8 cellular contexts compared by ENCODE assay signal in the genomic region with DNA sequence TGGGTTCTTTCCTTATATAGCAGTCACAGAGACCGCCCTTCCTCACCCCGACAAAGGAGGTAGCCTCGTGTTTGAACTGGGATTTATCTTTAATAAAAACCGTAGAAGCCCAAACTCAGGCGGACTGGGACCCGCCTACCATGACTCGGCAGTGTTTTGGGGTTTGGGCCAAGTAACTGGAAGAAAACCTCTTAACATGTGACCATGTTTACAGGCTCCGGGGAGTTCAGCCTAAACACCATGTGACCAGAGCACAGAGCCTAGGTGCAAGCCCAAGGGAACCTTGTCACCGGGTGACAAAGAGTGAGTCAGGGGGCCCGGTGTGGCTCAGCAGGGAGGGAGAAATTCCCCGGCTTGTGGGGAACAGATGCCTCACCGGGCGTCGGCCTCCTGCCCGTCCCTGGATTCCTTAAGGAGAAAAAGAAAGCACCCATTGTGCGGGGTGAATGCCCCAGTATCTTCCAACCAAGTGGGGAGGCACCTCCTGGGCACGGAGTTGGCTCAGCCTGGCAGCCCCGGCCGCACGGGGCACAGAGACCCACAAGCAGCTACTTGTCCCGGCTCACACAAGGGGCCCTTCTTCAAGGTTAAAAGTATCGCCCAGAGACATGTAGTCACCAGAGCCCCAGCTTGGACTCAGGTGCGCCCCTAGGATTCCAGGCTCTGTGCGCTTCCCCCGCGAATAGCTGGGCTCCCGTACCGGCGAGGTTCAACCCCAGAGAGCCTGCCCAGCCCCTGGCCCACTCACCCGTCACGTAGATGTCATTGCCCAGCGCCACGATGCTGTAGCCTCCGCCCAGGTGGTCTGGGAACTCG. TPM values are rescaled to one million over a fixed set of nuclear protein-coding genes. Genes with fewer than 3 reads are reported as not detected.
DNase-seq lines count a peak whose midpoint lies in the region; ATAC-seq and TF ChIP-seq lines count a peak whose summit lies in the region.

No MANE protein-coding gene starts in this region.

- peaks cover 34% of the 10 kb centered on the region for H4K20me1 ChIP-seq in Loucy (ENCODE audit: insufficient read depth, low read length, poor library complexity, severe bottlenecking)

- no peaks in the 10 kb centered on the region for H3K27me3 ChIP-seq in BJ (ENCODE audit: control insufficient read depth, insufficient read depth, low read length)
- H3K27me3 ChIP-seq in Loucy (ENCODE audit: insufficient read depth, low read length, poor library complexity, severe bottlenecking), result no peaks in the 10 kb centered on the region
- H3K27me3 ChIP-seq in spleen (replicated peaks in 1 of 7), result no peaks in the 10 kb centered on the region

- H3K4me3 ChIP-seq in BJ (ENCODE audit: low read depth, low read length) (peak overlapping the region; percentile 97), Loucy (ENCODE audit: low read length, poor library complexity, severe bottlenecking) (peak overlapping the region; percentile 81), cardiac fibroblast (replicated peaks in 1 of 2; ENCODE audit: low read depth in 2 of 2, low read length in 2 of 2) (peak overlapping the region; percentile 98 to 99), spleen (peak overlapping the region; percentile 90 to 100 (median 99))

- POLR2A ChIA-PET in BJ (lab: Charles Lee), result no interaction called here

- intact Hi-C loops in spleen (cut with DNase I; ENCODE audit: low total_unique reads), result no loop called here

- TF ChIP-seq CTCF in BJ (IDR thresholded peaks at IDR 0.05; ENCODE audit: insufficient read depth, low read depth, low read length) (peak; percentile 16; the same call in 1 of the 2 replicates), GM20000 (IDR thresholded peaks at IDR 0.05; ENCODE audit: extremely low read depth, missing control alignments) (no peak), Loucy (conservative IDR thresholded peaks at IDR 0.05; ENCODE audit: low read length) (0 out of 2 replicates have a peak, but pooled peaks have one; percentile 18), cardiac fibroblast (IDR thresholded peaks at IDR 0.05; ENCODE audit: low read depth, low read length) (no peak), spleen (IDR thresholded peaks at IDR 0.05 in 8 of 11, conservative IDR thresholded peaks at IDR 0.05 in 3 of 11) (no peak)

- peak; percentile 77 for DNase-seq in BJ (ENCODE audit: low read depth)
- peak; percentile 80 for DNase-seq in GM20000 (ENCODE audit: low spot score)
- DNase-seq in activated CD4-positive, CD25-positive, alpha-beta regulatory T cell (lab: John Stamatoyannopoulos, UW), result peak; percentile 21 to 66 (median 48)
- DNase-seq in cardiac fibroblast (ENCODE audit: low read depth in 2 of 2), result peak; percentile 93 to 99
- DNase-seq in inferior parietal cortex (ENCODE audit: extremely low spot score), result peak; percentile 88
- DNase-seq in spleen, result peak; percentile 91

- no peaks in the 10 kb centered on the region for H3K9me2 ChIP-seq in Loucy (replicated peaks; ENCODE audit: low read depth, low read length)

- CTCF ChIA-PET in BJ (lab: Yijun Ruan, JAX), result interaction anchor here (0.6 to 5.6 kb wide), 5 partner anchors 22 to 595 kb away, joined by 3 to 29 read pairs (median 4); a partner anchor contains a TSS

- H3K27ac ChIP-seq in spleen, result peak overlapping the region; percentile 97 to 99 (median 99)

- ATAC-seq in GM18909 (IDR thresholded peaks at IDR 0.05; ENCODE audit: poor library complexity, unreplicated experiment), result no peak

- no peak for TF ChIP-seq POLR2A in spleen (IDR thresholded peaks at IDR 0.05)

- no peaks in the 10 kb centered on the region for H3K9me3 ChIP-seq in Loucy (ENCODE audit: insufficient read depth, low read depth, low read length)
- no peaks in the 10 kb centered on the region for H3K9me3 ChIP-seq in spleen

- H3K4me2 ChIP-seq in Loucy (ENCODE audit: low read depth, low read length, poor library complexity, severe bottlenecking), result peak overlapping the region; percentile 94

- peaks cover 61% of the 10 kb centered on the region for H3K79me2 ChIP-seq in Loucy (ENCODE audit: insufficient read depth, low read length)

- H3K36me3 ChIP-seq in BJ (ENCODE audit: control insufficient read depth, insufficient read depth, low read length) (peaks cover 28% of the 10 kb centered on the region), Loucy (ENCODE audit: insufficient read depth, low read length) (peaks cover 19% of the 10 kb centered on the region; the same call in 1 of the 2 replicates), spleen (peaks cover 4 to 33% (median 27%) of the 10 kb centered on the region in 6 donors)

- 0 to 1% (median 0%) methylated on average over 21 to 35 of the region's 35 CpGs for WGBS in spleen, 5 donors

- H3F3A ChIP-seq in Loucy (ENCODE audit: low read depth), result 0 out of 2 replicates have a peak, but pooled peaks cover 5% of the 10 kb centered on the region

- peak overlapping the region; percentile 74 for H3K9ac ChIP-seq in Loucy (ENCODE audit: low read depth, low read length, poor library complexity, severe bottlenecking)

- H2AFZ ChIP-seq in Loucy (ENCODE audit: low read length), result peak overlapping the region; percentile 94

- H3K4me1 ChIP-seq in Loucy (ENCODE audit: insufficient read depth, low read length, poor library complexity, severe bottlenecking) (peaks cover 28% of the 10 kb centered on the region), spleen (peaks cover 26 to 78% (median 64%) of the 10 kb centered on the region in 6 donors)

RNA-seq across cellular contexts. Expression of a gene that starts 1.4 kb away (rescaled TPM):
- polyA plus RNA-seq in BJ (2011; rRNA removed), result 8.5 and 19.2 TPM in 2 replicates
- 12.9 and 13.2 TPM in 2 replicates for polyA minus RNA-seq in BJ (2011; rRNA and poly(A)+ RNA removed)
- 10 to 100 TPM; 18.5 to 41.5 (median 29.4) TPM for total RNA-seq in spleen
- polyA plus RNA-seq in spleen, result 10 to 100 TPM in 1 of 3 donors, 1 to 10 TPM in 2; 5.0 to 12.0 (median 6.2) TPM

RNA-seq across cellular contexts. Expression of a gene that starts 12.3 kb away (rescaled TPM):
- polyA plus RNA-seq in BJ (2011; rRNA removed) (7.9 and 9.4 TPM in 2 replicates), spleen (1 to 10 TPM; 3.4 to 6.0 (median 4.4) TPM)
- polyA minus RNA-seq in BJ (2011; rRNA and poly(A)+ RNA removed), result 6.5 and 10.2 TPM in 2 replicates
- total RNA-seq in spleen, result 10 to 100 TPM in 4 of 7 donors, 1 to 10 TPM in 3; 6.6 to 14.0 (median 10.5) TPM

RNA-seq across cellular contexts. Expression of a gene that starts 21.5 kb away (rescaled TPM):
- polyA plus RNA-seq in BJ (2011; rRNA removed), result 7.8 and 14.0 TPM in 2 replicates
- 16.3 and 26.4 TPM in 2 replicates for polyA minus RNA-seq in BJ (2011; rRNA and poly(A)+ RNA removed)
- 10 to 100 TPM; 23.5 to 61.0 (median 48.0) TPM for total RNA-seq in spleen
- polyA plus RNA-seq in spleen, result 100 to 1,000 TPM in 1 of 3 donors, 10 to 100 TPM in 2; 53.1 to 131 (median 89.3) TPM

RNA-seq across cellular contexts. Expression of a gene that starts 23.4 kb away (rescaled TPM):
- 8.6 and 12.5 TPM in 2 replicates for polyA plus RNA-seq in BJ (2011; rRNA removed)
- 5.8 and 13.6 TPM in 2 replicates for polyA minus RNA-seq in BJ (2011; rRNA and poly(A)+ RNA removed)
- 10 to 100 TPM; 13.0 to 27.1 (median 15.5) TPM for total RNA-seq in spleen
- 10 to 100 TPM; 21.5 to 29.1 (median 24.0) TPM for polyA plus RNA-seq in spleen

RNA-seq across cellular contexts. Expression of a gene that starts 46.1 kb away (rescaled TPM):
- polyA plus RNA-seq in BJ (2011; rRNA removed) (0.16 and 0.25 TPM in 2 replicates), spleen (under 1 TPM; 0.09 to 0.51 (median 0.33) TPM)
- 0.26 and 0.66 TPM in 2 replicates for polyA minus RNA-seq in BJ (2011; rRNA and poly(A)+ RNA removed)
- total RNA-seq in spleen, result under 1 TPM; 0.13 to 0.88 (median 0.56) TPM

Comparison
In these comparisons a context has a peak if more than half of its experiments do, and no peak if none do; other contexts are left out.
1. CTCF ChIP-seq: peak in BJ (single experiment) and Loucy (single experiment); none in GM20000 (single experiment), cardiac fibroblast (single experiment) and spleen (0 of 11).
2. Peak in every context shown above with its lines, with median percentiles within 50 percentile points of each other: DNase-seq and H3K4me3 ChIP-seq.